ENCODE assay signal across 8 cellular contexts in genomic region chr4:153683763-153684181, GRCh38. TPM values are rescaled to one million over a fixed set of nuclear protein-coding genes. Genes with fewer than 3 reads are reported as not detected.
DNase-seq lines count a peak whose midpoint lies in the region; ATAC-seq and TF ChIP-seq lines count a peak whose summit lies in the region.

No MANE protein-coding gene starts in this region.

- DNase-seq in A673 (ENCODE audit: low spot score), result no peak
- DNase-seq in naive thymus-derived CD4-positive, alpha-beta T cell, result no peak
- DNase-seq in NCI-H2081 treated with DMSO at 0.1 percent for 48 hours (lab: John Stamatoyannopoulos, UW), result no peak
- no peak for DNase-seq in NCI-H446 treated with DMSO at 0.1 percent for 48 hours (lab: John Stamatoyannopoulos, UW)

- CTCF ChIA-PET in A673 (lab: Charles Lee), result no interaction called here
- CTCF ChIA-PET in naive thymus-derived CD4-positive, alpha-beta T cell (lab: Charles Lee), result no interaction called here

- H3K9me3 ChIP-seq in A673 (ENCODE audit: low read depth, low read length, poor library complexity, severe bottlenecking) (peaks cover 16% of the 10 kb centered on the region), HUES6 (ENCODE audit: control insufficient read depth, insufficient read depth, low read depth, low read length) (peaks cover 18% of the 10 kb centered on the region), duodenal mucosa (ENCODE audit: control insufficient read depth in 1 of 2, low read length in 2 of 2) (peaks cover 11% of the 10 kb centered on the region in 2 donors)
- peaks cover 0 to 14% (median 0%) of the 10 kb centered on the region in 3 experiments for H3K9me3 ChIP-seq in naive thymus-derived CD4-positive, alpha-beta T cell (ENCODE audit: control insufficient read depth in 2 of 3, low read length in 3 of 3)

- H3K9ac ChIP-seq in HUES6 (ENCODE audit: low read length) (peak overlapping the region; percentile 12), duodenal mucosa (ENCODE audit: low read depth in 1 of 2, low read length in 2 of 2) (no peak overlapping the region)

- no peak overlapping the region for H3K27ac ChIP-seq in A673 (ENCODE audit: low read depth, low read length, poor library complexity, severe bottlenecking)
- H3K27ac ChIP-seq in HUES6 (ENCODE audit: low read depth, low read length), result no peak overlapping the region
- no peak overlapping the region for H3K27ac ChIP-seq in duodenal mucosa (ENCODE audit: low read depth, low read length)
- H3K27ac ChIP-seq in naive thymus-derived CD4-positive, alpha-beta T cell (ENCODE audit: low read depth, low read length), result peak overlapping the region; percentile 54

- peak overlapping the region; percentile 38 for H3K4me3 ChIP-seq in A673 (ENCODE audit: low read depth, low read length, poor library complexity, severe bottlenecking)
- peak overlapping the region; percentile 69 for H3K4me3 ChIP-seq in HUES6 (ENCODE audit: low read depth, low read length)
- peak overlapping the region; percentile 54 to 67 for H3K4me3 ChIP-seq in duodenal mucosa (ENCODE audit: low read depth in 1 of 2, low read length in 2 of 2)
- H3K4me3 ChIP-seq in naive thymus-derived CD4-positive, alpha-beta T cell (ENCODE audit: low read length), result peak overlapping the region; percentile 69

- no peak for ATAC-seq in naive thymus-derived CD4-positive, alpha-beta T cell
- no peak for ATAC-seq in HG02970 (IDR thresholded peaks at IDR 0.05; ENCODE audit: low FRiP score, unreplicated experiment)
- ATAC-seq in HG02759 (IDR thresholded peaks at IDR 0.05; ENCODE audit: unreplicated experiment), result no peak

- H3K4me3 Mint-ChIP-seq in naive thymus-derived CD4-positive, alpha-beta T cell, result peak overlapping the region; percentile 77 to 97 (median 90)

- H3K27me3 Mint-ChIP-seq in naive thymus-derived CD4-positive, alpha-beta T cell, result peaks cover 0 to 46% (median 13%) of the 10 kb centered on the region in 5 donors

- peaks cover 5 to 19% (median 15%) of the 10 kb centered on the region in 5 donors for H3K36me3 Mint-ChIP-seq in naive thymus-derived CD4-positive, alpha-beta T cell

- H3K4me1 ChIP-seq in A673 (ENCODE audit: insufficient read depth, low read length, poor library complexity, severe bottlenecking) (peaks cover 6% of the 10 kb centered on the region), HUES6 (ENCODE audit: control insufficient read depth, insufficient read depth, low read length) (no peaks in the 10 kb centered on the region), duodenal mucosa (ENCODE audit: control insufficient read depth in 1 of 2, insufficient read depth in 2 of 2, low read length in 2 of 2) (peaks cover 0 to 6% of the 10 kb centered on the region in 2 donors)
- no peaks in the 10 kb centered on the region for H3K4me1 ChIP-seq in naive thymus-derived CD4-positive, alpha-beta T cell (ENCODE audit: control insufficient read depth in 2 of 2, insufficient read depth in 2 of 2, low read length in 2 of 2)

- H3K27me3 ChIP-seq in A673 (replicated peaks; ENCODE audit: insufficient read depth, low read depth, low read length, poor library complexity) (peaks cover 35% of the 10 kb centered on the region), HUES6 (ENCODE audit: control insufficient read depth, insufficient read depth, low read length) (peaks cover 54% of the 10 kb centered on the region), duodenal mucosa (ENCODE audit: control insufficient read depth in 1 of 2, insufficient read depth in 2 of 2, low read length in 2 of 2) (peaks cover 10 to 11% of the 10 kb centered on the region in 2 donors)
- no peaks in the 10 kb centered on the region for H3K27me3 ChIP-seq in naive thymus-derived CD4-positive, alpha-beta T cell (ENCODE audit: control insufficient read depth in 2 of 2, insufficient read depth in 2 of 2, low read length in 2 of 2)

- H3K27ac Mint-ChIP-seq in naive thymus-derived CD4-positive, alpha-beta T cell, result peak overlapping the region in 4 of 9 donors; percentile 42 to 74 (median 56)

- POLR2A ChIA-PET in A673 (lab: Charles Lee; ENCODE audit: low non-redundant PET), result no interaction called here
- POLR2A ChIA-PET in naive thymus-derived CD4-positive, alpha-beta T cell (lab: Charles Lee), result interaction anchor here (1.1 to 1.2 kb wide), 2 partner anchors 36 to 66 kb away, joined by 3 read pairs; no protein-coding TSS in a partner anchor

- no peaks in the 10 kb centered on the region for H3K36me3 ChIP-seq in A673 (ENCODE audit: insufficient read depth, low read length, poor library complexity, severe bottlenecking)
- no peaks in the 10 kb centered on the region for H3K36me3 ChIP-seq in HUES6 (ENCODE audit: control insufficient read depth, insufficient read depth, low read length)
- H3K36me3 ChIP-seq in duodenal mucosa (ENCODE audit: control insufficient read depth in 1 of 2, insufficient read depth in 2 of 2, low read length in 2 of 2), result peaks cover 0 to 4% of the 10 kb centered on the region in 2 donors
- H3K36me3 ChIP-seq in naive thymus-derived CD4-positive, alpha-beta T cell (ENCODE audit: control insufficient read depth in 2 of 3, insufficient read depth in 3 of 3, low read length in 3 of 3), result peaks cover 0 to 6% (median 0%) of the 10 kb centered on the region in 3 experiments

- H3K9me3 Mint-ChIP-seq in naive thymus-derived CD4-positive, alpha-beta T cell, result peaks cover 0 to 16% (median 5%) of the 10 kb centered on the region in 11 donors

- intact Hi-C loops in A673 (cut with micrococcal nuclease; ENCODE audit: unreplicated experiment), result no loop called here
- intact Hi-C loops in naive thymus-derived CD4-positive, alpha-beta T cell (cut with micrococcal nuclease), result loop anchor here (1.0 to 2.0 kb wide), 2 partner anchors 32 to 33 kb away; no protein-coding TSS in a partner anchor

- peaks cover 9 to 22% (median 18%) of the 10 kb centered on the region in 7 donors for H3K4me1 Mint-ChIP-seq in naive thymus-derived CD4-positive, alpha-beta T cell

- no peak for TF ChIP-seq CTCF in A673 (conservative IDR thresholded peaks at IDR 0.05; ENCODE audit: low read depth, low read length)

- no TSS peak for BruUV-seq in A673 (replicated peaks; lab: Mats Ljungman, UMichigan)

RNA-seq across cellular contexts. Expression of gene TLR2, which starts 0.3 kb away (rescaled TPM):
- 0.94 and 1.1 TPM in 2 replicates for total RNA-seq in A673 (2021)
- total RNA-seq in naive thymus-derived CD4-positive, alpha-beta T cell, result 10 to 100 TPM in 2 of 5 experiments, 1 to 10 TPM in 3; 3.3 to 84.2 (median 6.6) TPM
- 1 to 10 TPM; 1.0 to 1.2 TPM for polyA plus RNA-seq in naive thymus-derived CD4-positive, alpha-beta T cell
